In the genomic region with DNA sequence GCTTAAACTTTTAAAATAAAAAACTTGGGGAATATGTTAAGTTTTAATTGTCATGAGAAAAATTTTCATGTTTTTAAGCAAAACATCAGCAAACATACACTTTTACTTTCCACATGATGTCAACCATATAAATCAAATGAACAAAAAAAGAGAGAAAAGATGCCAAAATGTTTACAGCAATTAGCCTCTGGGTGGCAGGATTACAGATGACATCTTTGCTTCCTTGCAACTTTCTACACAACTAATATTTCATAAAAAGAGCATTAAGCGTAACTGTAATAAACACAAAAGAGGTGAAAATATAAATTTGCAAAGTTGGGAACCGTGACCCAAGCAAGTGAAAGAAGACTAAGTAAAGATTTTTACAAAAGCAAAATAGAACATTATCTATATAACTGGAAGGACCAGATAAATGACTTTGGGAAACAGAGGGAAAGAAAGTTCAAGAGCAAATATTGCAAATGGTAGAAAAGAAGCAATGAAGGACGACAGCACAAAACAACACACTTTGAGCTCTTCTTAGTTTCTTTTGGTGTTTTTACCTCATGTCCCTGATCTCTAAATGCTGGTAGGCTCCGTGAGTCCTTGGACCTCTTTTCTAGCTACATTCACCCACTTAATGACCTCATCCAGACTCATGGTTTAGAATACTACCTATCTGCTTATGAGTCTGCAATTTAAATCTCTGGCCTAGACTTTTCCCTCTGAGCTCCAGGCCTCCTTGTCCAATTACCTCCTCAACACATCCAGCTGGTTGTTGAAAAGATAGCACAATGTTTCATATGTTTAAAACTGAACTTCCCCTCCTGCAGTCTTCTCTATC, we compare ENCODE assay signal across 8 cellular contexts. TPM values are rescaled to one million over a fixed set of nuclear protein-coding genes. Genes with fewer than 3 reads are reported as not detected.
DNase-seq lines count a peak whose midpoint lies in the region; ATAC-seq, FAIRE-seq and TF ChIP-seq lines count a peak whose summit lies in the region.

No MANE protein-coding gene starts in this region.

- no peaks in the 10 kb centered on the region for H3K27me3 Mint-ChIP-seq in CD4-positive, CD25-positive, alpha-beta regulatory T cell
- no peaks in the 10 kb centered on the region for H3K27me3 Mint-ChIP-seq in activated naive CD8-positive, alpha-beta T cell treated with anti-CD3 and anti-CD28 coated beads, Interleukin-2, amount 50 U/mL, for 24 hours

- no peak overlapping the region for H3K4me3 ChIP-seq in CD4-positive, CD25-positive, alpha-beta regulatory T cell (ENCODE audit: low read depth, low read length)
- H3K4me3 ChIP-seq in HFF-Myc (replicated peaks; ENCODE audit: low read depth, low read length) (no peak overlapping the region), GM12878 (no peak overlapping the region)

- CTCF ChIA-PET in GM12878 (lab: Yijun Ruan, JAX) = interaction anchor here (1.0 to 4.5 kb wide), 4 partner anchors 10 to 107 kb away, joined by 3 to 54 read pairs (median 4); no protein-coding TSS in a partner anchor

- H3K79me2 ChIP-seq in GM12878 (ENCODE audit: control insufficient read depth, insufficient read depth, low read length) = no peaks in the 10 kb centered on the region

- in situ Hi-C loops in GM12878 (cut with MboI) = no loop called here

- no peak overlapping the region for H3K4me2 ChIP-seq in GM12878 (ENCODE audit: control insufficient read depth, insufficient read depth)

- H3K27me3 ChIP-seq in CD4-positive, CD25-positive, alpha-beta regulatory T cell (ENCODE audit: control insufficient read depth, insufficient read depth, low read length) = no peaks in the 10 kb centered on the region
- no peaks in the 10 kb centered on the region for H3K27me3 ChIP-seq in GM12878 (replicated peaks in 1 of 2; ENCODE audit: control insufficient read depth in 2 of 2, insufficient read depth in 2 of 2, low read length in 1 of 2)

- peaks cover 25% of the 10 kb centered on the region for H3K36me3 Mint-ChIP-seq in CD4-positive, CD25-positive, alpha-beta regulatory T cell
- peaks cover 23% of the 10 kb centered on the region for H3K36me3 Mint-ChIP-seq in activated naive CD8-positive, alpha-beta T cell treated with anti-CD3 and anti-CD28 coated beads, Interleukin-2, amount 50 U/mL, for 24 hours (ENCODE audit: low read depth)

- H3K4me3 Mint-ChIP-seq in CD4-positive, CD25-positive, alpha-beta regulatory T cell = no peak overlapping the region
- H3K4me3 Mint-ChIP-seq in activated naive CD8-positive, alpha-beta T cell treated with anti-CD3 and anti-CD28 coated beads, Interleukin-2, amount 50 U/mL, for 24 hours = no peak overlapping the region

- H3K9me3 ChIP-seq in CD4-positive, CD25-positive, alpha-beta regulatory T cell (ENCODE audit: control insufficient read depth in 2 of 2, low read length in 2 of 2) = no peaks in the 10 kb centered on the region
- H3K9me3 ChIP-seq in GM12878 (replicated peaks; ENCODE audit: control insufficient read depth, insufficient read depth, low read length) = no peaks in the 10 kb centered on the region

- H4K20me1 ChIP-seq in GM12878 (ENCODE audit: control insufficient read depth, insufficient read depth) = no peaks in the 10 kb centered on the region

- intact Hi-C loops in GM12878 (cut with micrococcal nuclease; ENCODE audit: unreplicated experiment) = no loop called here

- POLR2A ChIA-PET in GM12878 (lab: Charles Lee) = no interaction called here

- peaks cover 0 to 1% (median 0%) of the 10 kb centered on the region in 7 donors for H3K9me3 Mint-ChIP-seq in CD4-positive, CD25-positive, alpha-beta regulatory T cell
- H3K9me3 Mint-ChIP-seq in activated naive CD8-positive, alpha-beta T cell treated with anti-CD3 and anti-CD28 coated beads, Interleukin-2, amount 50 U/mL, for 24 hours = no peaks in the 10 kb centered on the region

- peak; percentile 12 for TF ChIP-seq CTCF in HFF-Myc (IDR thresholded peaks at IDR 0.05; ENCODE audit: low read depth, low read length, missing control alignments)
- TF ChIP-seq CTCF in GM12878 (IDR thresholded peaks at IDR 0.05 in 2 of 3, conservative IDR thresholded peaks at IDR 0.05 in 1 of 3; ENCODE audit: control insufficient read depth in 2 of 3, extremely low read depth in 1 of 3, insufficient read depth in 1 of 3, low read depth in 3 of 3, low read length in 3 of 3) = peak; percentile 12 to 36 (median 35); a peak in 4 of 6 replicates

- peaks cover 12 to 26% (median 16%) of the 10 kb centered on the region in 4 donors for H3K4me1 Mint-ChIP-seq in CD4-positive, CD25-positive, alpha-beta regulatory T cell
- H3K4me1 Mint-ChIP-seq in activated naive CD8-positive, alpha-beta T cell treated with anti-CD3 and anti-CD28 coated beads, Interleukin-2, amount 50 U/mL, for 24 hours = peaks cover 6% of the 10 kb centered on the region

- no peak for FAIRE-seq in GM12878 (lab: Jason Lieb, UNC)

- H3K27ac Mint-ChIP-seq in CD4-positive, CD25-positive, alpha-beta regulatory T cell = peak overlapping the region in 1 of 3 donors; percentile 6
- no peak overlapping the region for H3K27ac Mint-ChIP-seq in activated naive CD8-positive, alpha-beta T cell treated with anti-CD3 and anti-CD28 coated beads, Interleukin-2, amount 50 U/mL, for 24 hours

- peaks cover 28% of the 10 kb centered on the region for H3K36me3 ChIP-seq in CD4-positive, CD25-positive, alpha-beta regulatory T cell (ENCODE audit: control insufficient read depth, insufficient read depth, low read length)
- H3K36me3 ChIP-seq in GM12878 (ENCODE audit: control insufficient read depth in 2 of 2, insufficient read depth in 2 of 2, low read length in 1 of 2) = peaks cover 0 to 7% of the 10 kb centered on the region in 2 experiments; a peak in 2 of 4 replicates

- DNase-seq in CD4-positive, CD25-positive, alpha-beta regulatory T cell = peak in 2 of 3 donors; percentile 36 to 52
- DNase-seq in HFF-Myc (ENCODE audit: extremely low read depth, low read depth) = no peak
- no peak for DNase-seq in GM12878 (ENCODE audit: low read depth, low spot score)
- DNase-seq in myocyte (ENCODE audit: low read depth) = peak; percentile 44
- no peak for DNase-seq in stimulated activated CD4-positive, alpha-beta T cell treated with anti-CD3 and anti-CD28 coated beads, Interleukin-12 subunit alpha, Interleukin-12 subunit beta, amount 100 ng/mL, for 4 hours
- no peak for DNase-seq in stimulated activated CD4-positive, alpha-beta T cell treated with anti-CD3 and anti-CD28 coated beads, Interleukin-15, amount 100 ng/mL, for 24 hours
- no peak for DNase-seq in activated naive CD8-positive, alpha-beta T cell treated with anti-CD3 and anti-CD28 coated beads, Interleukin-2, amount 50 U/mL, for 24 hours

- H3K4me1 ChIP-seq in CD4-positive, CD25-positive, alpha-beta regulatory T cell (ENCODE audit: control insufficient read depth, insufficient read depth, low read length, poor library complexity, severe bottlenecking) = no peaks in the 10 kb centered on the region
- no peaks in the 10 kb centered on the region for H3K4me1 ChIP-seq in GM12878 (ENCODE audit: control insufficient read depth, insufficient read depth, low read length)

- H3K9ac ChIP-seq in GM12878 (ENCODE audit: control insufficient read depth, insufficient read depth, low read length) = no peak overlapping the region

- no peak overlapping the region for H2AFZ ChIP-seq in GM12878 (ENCODE audit: control insufficient read depth, low read depth, low read length)

- SMC1A ChIA-PET in GM12878 (lab: Charles Lee; ENCODE audit: uncharacterized antibody, unreplicated experiment) = interaction anchor here (1.1 to 3.9 kb wide), 3 partner anchors 10 to 31 kb away, joined by 5 to 26 read pairs (median 6); no protein-coding TSS in a partner anchor

- TF ChIP-seq POLR2A in GM12878 (IDR thresholded peaks at IDR 0.05; ENCODE audit: low read depth, low read length) = no peak

- no TSS peak for BruUV-seq in GM12878 (replicated peaks; lab: Mats Ljungman, UMichigan)

- WGBS in GM12878 (ENCODE audit: insufficient coverage, insufficient replicate concordance, low lambda C conversion rate, missing lambda C conversion rate) = 81% methylated on average over 4 of the region's 4 CpGs

- H3K27ac ChIP-seq in CD4-positive, CD25-positive, alpha-beta regulatory T cell (ENCODE audit: insufficient read depth, low read length, poor library complexity, severe bottlenecking) = no peak overlapping the region
- H3K27ac ChIP-seq in GM12878 (ENCODE audit: control insufficient read depth, insufficient read depth) = no peak overlapping the region

- TF ChIP-seq EP300 in GM12878 (IDR thresholded peaks at IDR 0.05; ENCODE audit: borderline replicate concordance in 1 of 2, control insufficient read depth in 1 of 2, low read depth in 2 of 2, low read length in 2 of 2) = no peak

- no peak for ATAC-seq in CD4-positive, CD25-positive, alpha-beta regulatory T cell (ENCODE audit: low read depth in 2 of 2)
- ATAC-seq in GM12878 (no peak; the same call in 2 of the 3 replicates), GM19452 (IDR thresholded peaks at IDR 0.05; ENCODE audit: unreplicated experiment) (no peak)
- ATAC-seq in activated naive CD8-positive, alpha-beta T cell treated with anti-CD3 and anti-CD28 coated beads, Interleukin-2, amount 50 U/mL, for 24 hours = no peak

- 0 out of 2 replicates have a peak, but pooled peaks have one; percentile 24 for TF ChIP-seq RAD21 in GM12878 (IDR thresholded peaks at IDR 0.05; ENCODE audit: insufficient read depth, low read depth, low read length)

- RAD21 ChIA-PET in GM12878 (lab: Charles Lee; ENCODE audit: unreplicated experiment) = interaction anchor here (0.7 to 1.0 kb wide), 3 partner anchors 10 to 31 kb away, joined by 4 to 5 read pairs (median 5); a partner anchor contains a TSS

RNA-seq across cellular contexts. Expression of a gene that starts 9.4 kb away (rescaled TPM):
- total RNA-seq in CD4-positive, CD25-positive, alpha-beta regulatory T cell = 42.1 TPM
- 1 to 10 TPM; 3.9 to 7.9 (median 6.0) TPM for polyA plus RNA-seq in CD4-positive, CD25-positive, alpha-beta regulatory T cell
- 115 and 135 TPM in 2 replicates for total RNA-seq in GM12878 (2013; cell fraction: nucleolus; rRNA removed)
- total RNA-seq in GM12878 (2014; rRNA removed) (20.2 and 27.8 TPM in 2 replicates), GM12878 (2014; rRNA removed; fragmentation: Illumina TruSeq; extraction: Trizol) (23.2 and 23.4 TPM in 2 replicates), GM12878 (2021) (25.7 and 26.7 TPM in 2 replicates), myocyte (74.8 and 86.4 TPM in 2 replicates)
- 12.6 TPM for polyA plus RNA-seq in GM12878 (2011; ENCODE audit: low read depth)
- polyA plus RNA-seq in GM12878 (2011; rRNA removed) (50.2 and 52.6 TPM in 2 replicates), GM12878 (2014; fragmentation: Illumina TruSeq; extraction: Trizol) (18.9 and 19.2 TPM in 2 replicates), GM12878 (2014; fragmentation: Nextera tagmentation; extraction: Ambion mirVana) (1 to 10 TPM; 6.2 to 6.4 TPM), GM12878 (2014; rRNA removed) (14.5 and 17.8 TPM in 2 replicates), GM12878 (2016; fragmentation: Nextera tagmentation; extraction: Ambion mirVana) (10 to 100 TPM; 19.1 to 19.5 TPM)
- 34.8 and 38.0 TPM in 2 replicates for polyA plus RNA-seq in GM12878 (2011; cell fraction: cytosol; rRNA removed)
- polyA plus RNA-seq in GM12878 (2011; cell fraction: nucleus; rRNA removed) = 79.9 and 96.8 TPM in 2 replicates
- 15.4 and 16.2 TPM in 2 replicates for polyA plus RNA-seq in GM12878 (2012)
- polyA minus RNA-seq in GM12878 (2011; rRNA and poly(A)+ RNA removed) = 62.1 and 67.4 TPM in 2 replicates
- polyA minus RNA-seq in GM12878 (2011; cell fraction: cytosol; rRNA and poly(A)+ RNA removed) = 18.7 and 19.2 TPM in 2 replicates
- polyA minus RNA-seq in GM12878 (2011; cell fraction: nucleus; rRNA and poly(A)+ RNA removed) = 42.3 and 49.5 TPM in 2 replicates
- 53.2 TPM for polyA plus RNA-seq in myocyte (2012)

RNA-seq across cellular contexts. Expression of a gene that starts 33.9 kb away (rescaled TPM):
- 1.7 TPM for total RNA-seq in CD4-positive, CD25-positive, alpha-beta regulatory T cell
- polyA plus RNA-seq in CD4-positive, CD25-positive, alpha-beta regulatory T cell = under 1 TPM in 3 of 4 donors, not detected in 1; 0.01 to 0.16 (median 0.03) TPM
- 0.04 TPM in 1 of 2 replicates, not detected in the other for total RNA-seq in GM12878 (2013; cell fraction: nucleolus; rRNA removed)
- total RNA-seq in GM12878 (2014; rRNA removed) (0.06 and 0.11 TPM in 2 replicates), GM12878 (2014; rRNA removed; fragmentation: Illumina TruSeq; extraction: Trizol) (0.04 and 0.05 TPM in 2 replicates), GM12878 (2021) (0.10 and 0.16 TPM in 2 replicates), myocyte (332 and 364 TPM in 2 replicates)
- polyA plus RNA-seq in GM12878 (2011; ENCODE audit: low read depth) = 0.04 TPM
- polyA plus RNA-seq in GM12878 (2011; rRNA removed) (0.01 TPM in 2 replicates), GM12878 (2014; fragmentation: Illumina TruSeq; extraction: Trizol) (0.06 and 0.07 TPM in 2 replicates), GM12878 (2014; fragmentation: Nextera tagmentation; extraction: Ambion mirVana) (under 1 TPM; under 0.01 to 0.03 TPM), GM12878 (2014; rRNA removed) (0.01 and 0.04 TPM in 2 replicates), GM12878 (2016; fragmentation: Nextera tagmentation; extraction: Ambion mirVana) (under 1 TPM; 0.05 to 0.07 TPM)
- polyA plus RNA-seq in GM12878 (2011; cell fraction: cytosol; rRNA removed) = 0.01 and 0.02 TPM in 2 replicates
- polyA plus RNA-seq in GM12878 (2011; cell fraction: nucleus; rRNA removed) = 0.03 TPM in 2 replicates
- 0.03 and 0.07 TPM in 2 replicates for polyA plus RNA-seq in GM12878 (2012)
- polyA minus RNA-seq in GM12878 (2011; rRNA and poly(A)+ RNA removed) = 0.10 and 0.15 TPM in 2 replicates
- 0.10 and 0.13 TPM in 2 replicates for polyA minus RNA-seq in GM12878 (2011; cell fraction: cytosol; rRNA and poly(A)+ RNA removed)
- polyA minus RNA-seq in GM12878 (2011; cell fraction: nucleus; rRNA and poly(A)+ RNA removed) = under 0.01 and 0.10 TPM in 2 replicates
- 158 TPM for polyA plus RNA-seq in myocyte (2012)

Comparison
In these comparisons a context has a peak if more than half of its experiments do, and no peak if none do; other contexts are left out.
1. DNase-seq: peak in CD4-positive, CD25-positive, alpha-beta regulatory T cell (2 of 3) and myocyte (single experiment); none in HFF-Myc (single experiment), GM12878 (single experiment), stimulated activated CD4-positive, alpha-beta T cell treated with anti-CD3 and anti-CD28 coated beads, Interleukin-12 subunit alpha, Interleukin-12 subunit beta, amount 100 ng/mL, for 4 hours (single experiment), stimulated activated CD4-positive, alpha-beta T cell treated with anti-CD3 and anti-CD28 coated beads, Interleukin-15, amount 100 ng/mL, for 24 hours (single experiment) and activated naive CD8-positive, alpha-beta T cell treated with anti-CD3 and anti-CD28 coated beads, Interleukin-2, amount 50 U/mL, for 24 hours (single experiment).
2. RNA of a gene that starts 33.9 kb away (total RNA-seq): 332 to 364 TPM in myocyte; 1.7 TPM in CD4-positive, CD25-positive, alpha-beta regulatory T cell (single experiment) and 0.04 to 0.16 TPM in GM12878; every median in the first group is over 100 times any median in the second.